Comparison of ENCODE assay signal across 8 cellular contexts in the genomic region with DNA sequence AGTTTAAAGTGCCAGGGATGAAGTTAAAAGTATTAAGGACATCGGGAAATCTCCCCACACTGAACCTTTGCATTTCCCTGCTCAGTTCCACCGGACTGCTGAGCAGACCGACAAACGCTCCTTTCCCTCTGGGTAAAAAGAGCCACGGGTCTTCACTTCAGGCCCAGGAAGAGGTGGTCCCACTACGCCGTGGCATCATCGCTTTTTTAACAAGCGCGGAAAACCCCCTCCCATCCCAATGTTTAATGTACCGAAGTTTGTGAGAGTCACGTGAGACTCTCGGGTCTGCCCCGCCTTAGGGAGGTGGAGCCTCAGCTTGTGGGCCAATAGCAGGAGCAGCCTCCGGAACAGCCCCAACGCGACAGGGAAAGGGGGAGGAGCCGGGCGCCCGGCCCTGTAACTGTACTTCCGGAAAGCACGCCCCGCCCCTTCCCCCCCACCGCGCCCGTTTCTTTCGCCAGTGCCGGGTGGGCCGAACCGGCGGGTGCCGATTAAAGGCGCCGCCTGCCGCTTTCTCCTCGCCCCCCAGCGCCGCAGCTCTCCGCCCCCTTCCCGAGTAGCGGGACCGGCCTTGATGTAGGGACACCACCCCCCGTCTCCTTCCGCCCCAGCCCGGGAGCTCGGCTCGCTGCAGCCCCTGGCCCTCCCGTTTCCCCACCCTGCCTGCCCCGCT. TPM values are rescaled to one million over a fixed set of nuclear protein-coding genes. Genes with fewer than 3 reads are reported as not detected.
DNase-seq lines count a peak whose midpoint lies in the region; ATAC-seq and TF ChIP-seq lines count a peak whose summit lies in the region.

No MANE protein-coding gene starts in this region.

- ATAC-seq in HG02884 (IDR thresholded peaks at IDR 0.05; ENCODE audit: unreplicated experiment), result peak; percentile 41

- TF ChIP-seq POLR2A in prostate gland (IDR thresholded peaks at IDR 0.05), result peak; percentile 81

- in situ Hi-C loops in GM13977 (cut with MboI; ENCODE audit: low pct_unique_long_range_greater_than_20kb, low sequenced_read_pairs, unreplicated experiment), result no loop called here

- 1% methylated on average over 44 of the region's 49 CpGs for WGBS in prostate gland
- 1% methylated on average over 49 of the region's 49 CpGs for WGBS in urinary bladder

- no peaks in the 10 kb centered on the region for H3K9me3 ChIP-seq in right atrium auricular region
- no peaks in the 10 kb centered on the region for H3K9me3 ChIP-seq in prostate gland

- H3K27me3 ChIP-seq in right atrium auricular region (no peaks in the 10 kb centered on the region), prostate gland (replicated peaks; ENCODE audit: insufficient read depth) (no peaks in the 10 kb centered on the region)

- intact Hi-C loops in prostate gland (cut with DNase I), result no loop called here

- TF ChIP-seq CTCF in GM13977 (IDR thresholded peaks at IDR 0.05; ENCODE audit: extremely low read depth, insufficient read depth, missing control alignments) (no peak), right atrium auricular region (IDR thresholded peaks at IDR 0.05) (peak in 1 of 2 donors; percentile 29), prostate gland (IDR thresholded peaks at IDR 0.05) (no peak)

- H3K4me1 ChIP-seq in right atrium auricular region, result peaks cover 0 to 18% of the 10 kb centered on the region in 2 donors
- H3K4me1 ChIP-seq in prostate gland (replicated peaks), result no peaks in the 10 kb centered on the region
- H3K4me1 ChIP-seq in urinary bladder (ENCODE audit: insufficient read depth), result no peaks in the 10 kb centered on the region

- DNase-seq in GM13977 (ENCODE audit: low spot score), result peak; percentile 98
- peak; percentile 74 to 87 for DNase-seq in NCI-H187 (lab: John Stamatoyannopoulos, UW)
- DNase-seq in T-helper 2 cell, result peak; percentile 94 to 98 (median 97)
- DNase-seq in anterior cingulate cortex (lab: John Stamatoyannopoulos, UW), result peak; percentile 65 to 99 (median 98)
- peak; percentile 99 for DNase-seq in right atrium auricular region (ENCODE audit: low spot score)
- DNase-seq in prostate gland (ENCODE audit: low spot score), result peak; percentile 99

- H3K27ac ChIP-seq in right atrium auricular region, result peak overlapping the region; percentile 98 to 100
- H3K27ac ChIP-seq in prostate gland, result peak overlapping the region; percentile 97 to 99
- peak overlapping the region; percentile 98 for H3K27ac ChIP-seq in urinary bladder (ENCODE audit: low read depth)

- H3K4me3 ChIP-seq in right atrium auricular region, result peak overlapping the region; percentile 88 to 95
- H3K4me3 ChIP-seq in prostate gland, result peak overlapping the region; percentile 83 to 87
- peak overlapping the region; percentile 89 for H3K4me3 ChIP-seq in urinary bladder (ENCODE audit: low read depth, low read length)

- H3K36me3 ChIP-seq in right atrium auricular region (no peaks in the 10 kb centered on the region), prostate gland (no peaks in the 10 kb centered on the region), urinary bladder (ENCODE audit: insufficient read depth) (no peaks in the 10 kb centered on the region)

RNA-seq across cellular contexts. Expression of a gene that starts 2.3 kb away (rescaled TPM):
- total RNA-seq in right atrium auricular region, result 100 to 1,000 TPM; 106 to 125 TPM
- total RNA-seq in prostate gland, result 100 to 1,000 TPM; 148 to 222 TPM
- 35.5 TPM for total RNA-seq in urinary bladder
- polyA plus RNA-seq in urinary bladder, result 116 TPM

Comparison
In these comparisons a context has a peak if more than half of its experiments do, and no peak if none do; other contexts are left out.
1. Peak in every context shown above with its lines: DNase-seq, ATAC-seq, H3K4me3 ChIP-seq and H3K27ac ChIP-seq.